ENCODE assay signal across 17 cellular contexts in the genomic region with DNA sequence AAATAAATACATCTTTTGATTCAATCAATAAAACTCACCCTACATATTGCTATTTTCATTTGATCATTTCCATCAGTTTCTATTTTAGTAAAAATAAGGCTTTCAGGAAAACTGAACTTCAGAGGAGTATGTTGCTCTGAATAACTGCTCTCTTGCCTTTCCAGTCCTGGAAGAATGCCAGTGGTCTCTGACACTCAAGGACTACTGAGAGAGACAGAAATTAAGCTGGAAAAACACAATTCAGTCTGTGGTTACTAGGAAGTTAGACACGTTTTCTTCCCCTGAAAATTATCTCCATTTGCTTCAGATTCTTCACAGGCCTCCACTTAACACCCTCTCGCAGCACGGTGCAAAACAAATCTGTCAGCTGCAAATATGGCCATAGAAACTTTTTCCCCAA.
DNase-seq lines count a peak whose midpoint lies in the region; ATAC-seq, FAIRE-seq and TF ChIP-seq lines count a peak whose summit lies in the region.
"Had no signal": no experiment of that assay in that cellular context is flagged by ENCODE, and none has a peak within 500 bp of the region (broad histone marks: within the 10 kb centered on the region; RNA-seq: fewer than 3 reads in every experiment).

No MANE protein-coding gene starts in this region.

- H3K9me3 ChIP-seq in fibroblast of lung (ENCODE audit: control insufficient read depth, insufficient read depth, low read depth, low read length) (no peaks in the 10 kb centered on the region), pancreas (no peaks in the 10 kb centered on the region), Caco-2 (no peaks in the 10 kb centered on the region)

- H3K9ac ChIP-seq in fibroblast of lung (ENCODE audit: insufficient read depth, low read length) = no peak overlapping the region

- no peak overlapping the region for H3K4me2 ChIP-seq in fibroblast of lung (ENCODE audit: extremely low read depth, insufficient read depth, low read length)

- H3K4me3 Mint-ChIP-seq in Caco-2 (ENCODE audit: unreplicated experiment) = no peak overlapping the region
- H3K4me3 Mint-ChIP-seq: endodermal cell; IgD-negative memory B cell; naive B cell; stimulated activated naive B cell treated with anti-CD40 and anti-IgM and Interleukin-4, amounts not matched to agents 10 μg/mL and 1 μg/mL and 100 μg/mL, for 72 hours had no signal

- CTCF ChIA-PET in Caco-2 (lab: Charles Lee) = no interaction called here

- no peaks in the 10 kb centered on the region for H3K27me3 Mint-ChIP-seq in Caco-2 (ENCODE audit: insufficient read depth, unreplicated experiment)
- H3K27me3 Mint-ChIP-seq: IgD-negative memory B cell; stimulated activated naive B cell treated with anti-CD40 and anti-IgM and Interleukin-4, amounts not matched to agents 10 μg/mL and 1 μg/mL and 100 μg/mL, for 72 hours had no signal

- no peaks in the 10 kb centered on the region for H3K4me1 Mint-ChIP-seq in Caco-2 (ENCODE audit: low read depth, unreplicated experiment)
- H3K4me1 Mint-ChIP-seq: IgD-negative memory B cell; naive B cell; stimulated activated naive B cell treated with anti-CD40 and anti-IgM and Interleukin-4, amounts not matched to agents 10 μg/mL and 1 μg/mL and 100 μg/mL, for 72 hours had no signal

- H3K36me3 Mint-ChIP-seq in Caco-2 (ENCODE audit: insufficient read depth, unreplicated experiment) = peaks cover 16% of the 10 kb centered on the region
- H3K36me3 Mint-ChIP-seq: IgD-negative memory B cell; naive B cell; stimulated activated naive B cell treated with anti-CD40 and anti-IgM and Interleukin-4, amounts not matched to agents 10 μg/mL and 1 μg/mL and 100 μg/mL, for 72 hours had no signal

- POLR2A ChIA-PET in Caco-2 (lab: Charles Lee) = no interaction called here

- H3K36me3 ChIP-seq in fibroblast of lung (ENCODE audit: control insufficient read depth, insufficient read depth, low read length) (no peaks in the 10 kb centered on the region), pancreas (no peaks in the 10 kb centered on the region), Caco-2 (ENCODE audit: control insufficient read depth, insufficient read depth, low read length) (no peaks in the 10 kb centered on the region; the same call in 1 of the 2 replicates)

- H3K9me3 Mint-ChIP-seq in Caco-2 (ENCODE audit: unreplicated experiment) = no peaks in the 10 kb centered on the region
- H3K9me3 Mint-ChIP-seq: endodermal cell had no signal

- TF ChIP-seq CTCF in fibroblast of lung (conservative IDR thresholded peaks at IDR 0.05 in 1 of 2, IDR thresholded peaks at IDR 0.05 in 1 of 2; ENCODE audit: low read depth in 1 of 2, low read length in 2 of 2) = no peak
- TF ChIP-seq CTCF in pancreas (IDR thresholded peaks at IDR 0.05) = no peak
- no peak for TF ChIP-seq CTCF in Caco-2 (IDR thresholded peaks at IDR 0.05; ENCODE audit: insufficient read depth in 1 of 2, low read depth in 1 of 2, low read length in 1 of 2, severe bottlenecking in 1 of 2, unreplicated experiment in 1 of 2)

- intact Hi-C loops in pancreas (cut with DNase I) (no loop called here), Caco-2 (cut with micrococcal nuclease; ENCODE audit: unreplicated experiment) (no loop called here)

- ATAC-seq in pancreas (peak in 2 of 4 donors; percentile 57 to 58), HG02870 (IDR thresholded peaks at IDR 0.05; ENCODE audit: unreplicated experiment) (no peak), left lobe of liver (no peak), GM21737 (IDR thresholded peaks at IDR 0.05; ENCODE audit: unreplicated experiment) (no peak)
- ATAC-seq: sciatic nerve; stimulated activated naive B cell treated with anti-CD40 and anti-IgM and Interleukin-4, amounts not matched to agents 10 μg/mL and 1 μg/mL and 100 μg/mL, for 72 hours had no signal

- DNase-seq in GM03348 (ENCODE audit: low spot score) (peak; percentile 12), NCI-H2227 treated with DMSO at 0.1 percent for 48 hours (lab: John Stamatoyannopoulos, UW) (peak; percentile 33), fibroblast of lung (ENCODE audit: low read depth in 2 of 2) (peak; percentile 46 to 61), pancreas (peak in 1 of 6 donors; percentile 17), Caco-2 (no peak), left lobe of liver (ENCODE audit: low spot score) (no peak)
- DNase-seq: activated CD4-positive, alpha-beta T cell treated with anti-CD3 and anti-CD28 coated beads, Interleukin-2, amount 50 U/mL, for 1 hour; endodermal cell; kidney; naive B cell; NCI-H1417 treated with DMSO at 0.1 percent for 48 hours; NCI-H526; stimulated activated naive B cell treated with anti-CD40 and anti-IgM and Interleukin-4, amounts not matched to agents 10 μg/mL and 1 μg/mL and 100 μg/mL, for 72 hours had no signal

- 25 to 34% methylated on average over 3 of the region's 3 CpGs for WGBS in pancreas, 2 donors

- H4K20me1 ChIP-seq in fibroblast of lung (ENCODE audit: control insufficient read depth, extremely low read depth, insufficient read depth, low read length) = no peaks in the 10 kb centered on the region

- H3K4me1 ChIP-seq in fibroblast of lung (ENCODE audit: control insufficient read depth, extremely low read depth, insufficient read depth, low read length) (no peaks in the 10 kb centered on the region), pancreas (peaks cover 0 to 4% (median 0%) of the 10 kb centered on the region in 3 donors), Caco-2 (no peaks in the 10 kb centered on the region)

- H3K27me3 ChIP-seq in fibroblast of lung (ENCODE audit: control insufficient read depth, insufficient read depth, low read length) = no peaks in the 10 kb centered on the region
- H3K27me3 ChIP-seq in pancreas = no peaks in the 10 kb centered on the region
- H3K27me3 ChIP-seq in Caco-2 (replicated peaks; ENCODE audit: control insufficient read depth, insufficient read depth, low read length) = no peaks in the 10 kb centered on the region

- H3K79me2 ChIP-seq in fibroblast of lung (ENCODE audit: control insufficient read depth, insufficient read depth, low read length) = no peaks in the 10 kb centered on the region

- BruUV-seq in Caco-2 (replicated peaks; lab: Mats Ljungman, UMichigan) = no TSS peak

- H3K4me3 ChIP-seq in fibroblast of lung (replicated peaks in 1 of 4; ENCODE audit: control extremely low read depth in 1 of 4, insufficient read depth in 1 of 4, low read depth in 3 of 4, low read length in 4 of 4) = no peak overlapping the region
- H3K4me3 ChIP-seq in pancreas = no peak overlapping the region
- H3K4me3 ChIP-seq in Caco-2 (ENCODE audit: low read depth, low read length) = no peak overlapping the region

- H3K27ac Mint-ChIP-seq in Caco-2 (ENCODE audit: unreplicated experiment) = no peak overlapping the region
- H3K27ac Mint-ChIP-seq: endodermal cell; IgD-negative memory B cell; naive B cell; stimulated activated naive B cell treated with anti-CD40 and anti-IgM and Interleukin-4, amounts not matched to agents 10 μg/mL and 1 μg/mL and 100 μg/mL, for 72 hours had no signal

- peak; percentile 39 for FAIRE-seq in pancreas (lab: Jason Lieb, UNC)
- FAIRE-seq: kidney had no signal

- H3K27ac ChIP-seq in fibroblast of lung (ENCODE audit: insufficient read depth, low read length) (no peak overlapping the region), pancreas (no peak overlapping the region)

- H2AFZ ChIP-seq in fibroblast of lung (ENCODE audit: low read length) = no peak overlapping the region

Comparison
In these comparisons a context has a peak if more than half of its experiments do, and no peak if none do; other contexts are left out.
1. DNase-seq: peak in GM03348 (single experiment), NCI-H2227 treated with DMSO at 0.1 percent for 48 hours (single experiment) and fibroblast of lung (2 of 2); none in Caco-2 (0 of 2) and left lobe of liver (single experiment).